In genomic region chr6:31968326-31968725, GRCh38 we compare ENCODE assay signal across 1 cellular context.
TF ChIP-seq lines count a peak whose summit lies in the region.

No MANE protein-coding gene starts in this region.

TF ChIP-seq in HepG2, 621 proteins besides CTCF, POLR2A, EP300 and RAD21:
- TF ChIP-seq AGO2 (optimal IDR thresholded peaks at IDR 0.05; ENCODE audit: low read depth, low read length): peak; percentile 16
- TF ChIP-seq ZFP36L1 (CRISPR knock-in tag; IDR thresholded peaks at IDR 0.05): no peak
